Comparison of ENCODE assay signal across 28 cellular contexts in the genomic region with DNA sequence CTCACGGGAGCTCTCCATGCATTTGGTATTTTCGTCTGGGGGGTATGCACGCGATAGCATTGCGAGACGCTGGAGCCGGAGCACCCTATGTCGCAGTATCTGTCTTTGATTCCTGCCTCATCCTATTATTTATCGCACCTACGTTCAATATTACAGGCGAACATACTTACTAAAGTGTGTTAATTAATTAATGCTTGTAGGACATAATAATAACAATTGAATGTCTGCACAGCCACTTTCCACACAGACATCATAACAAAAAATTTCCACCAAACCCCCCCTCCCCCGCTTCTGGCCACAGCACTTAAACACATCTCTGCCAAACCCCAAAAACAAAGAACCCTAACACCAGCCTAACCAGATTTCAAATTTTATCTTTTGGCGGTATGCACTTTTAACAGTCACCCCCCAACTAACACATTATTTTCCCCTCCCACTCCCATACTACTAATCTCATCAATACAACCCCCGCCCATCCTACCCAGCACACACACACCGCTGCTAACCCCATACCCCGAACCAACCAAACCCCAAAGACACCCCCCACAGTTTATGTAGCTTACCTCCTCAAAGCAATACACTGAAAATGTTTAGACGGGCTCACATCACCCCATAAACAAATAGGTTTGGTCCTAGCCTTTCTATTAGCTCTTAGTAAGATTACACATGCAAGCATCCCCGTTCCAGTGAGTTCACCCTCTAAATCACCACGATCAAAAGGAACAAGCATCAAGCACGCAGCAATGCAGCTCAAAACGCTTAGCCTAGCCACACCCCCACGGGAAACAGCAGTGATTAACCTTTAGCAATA.
"Had no signal": no experiment of that assay in that cellular context is flagged by ENCODE, and none has a peak within 500 bp of the region (broad histone marks: within the 10 kb centered on the region; RNA-seq: fewer than 3 reads in every experiment).

No MANE protein-coding gene starts in this region.

- H3K9me3 ChIP-seq: MG63, Peyer's patch, SJSA1, SK-N-SH had no signal

- H3K27ac ChIP-seq: PC-9, Peyer's patch, SJSA1 had no signal

- H3K4me1 ChIP-seq: Peyer's patch, SJSA1 had no signal

- H2AFZ ChIP-seq: PC-9 had no signal

- H3K27me3 ChIP-seq: MG63, Peyer's patch, SJSA1 had no signal

- H3K4me3 ChIP-seq: MG63, PC-9, Peyer's patch, SJSA1 had no signal

- H3K36me3 ChIP-seq: MG63, Peyer's patch, SJSA1 had no signal

- H3K4me2 ChIP-seq: PC-9, SK-N-SH had no signal

- DNase-seq: Kasumi-1, MG63, NCI-H1048, NCI-H1092 treated with DMSO at 0.1 percent for 48 hours, NCI-H1417 treated with DMSO at 0.1 percent for 48 hours, NCI-H1436 treated with DMSO at 0.1 percent for 48 hours, NCI-H1694 treated with DMSO at 0.1 percent for 48 hours, NCI-H187 treated with DMSO at 0.1 percent for 48 hours, NCI-H2029, NCI-H2081, NCI-H2171 treated with DMSO at 0.1 percent for 48 hours, NCI-H226, NCI-H446 treated with DMSO at 0.1 percent for 48 hours, NCI-H510A, NCI-H524, NCI-H526, NCI-H69, NCI-H748 treated with DMSO at 0.1 percent for 48 hours, NCI-H82, PC-9, Peyer's patch, Right ventricle myocardium superior, RPMI8226, SHP77 treated with DMSO at 0.1 percent for 48 hours, SK-N-SH, SW 1271, T-helper 1 cell had no signal

- H3K9ac ChIP-seq: SK-N-SH had no signal
